ENCODE assay signal across 35 cellular contexts in the genomic region with DNA sequence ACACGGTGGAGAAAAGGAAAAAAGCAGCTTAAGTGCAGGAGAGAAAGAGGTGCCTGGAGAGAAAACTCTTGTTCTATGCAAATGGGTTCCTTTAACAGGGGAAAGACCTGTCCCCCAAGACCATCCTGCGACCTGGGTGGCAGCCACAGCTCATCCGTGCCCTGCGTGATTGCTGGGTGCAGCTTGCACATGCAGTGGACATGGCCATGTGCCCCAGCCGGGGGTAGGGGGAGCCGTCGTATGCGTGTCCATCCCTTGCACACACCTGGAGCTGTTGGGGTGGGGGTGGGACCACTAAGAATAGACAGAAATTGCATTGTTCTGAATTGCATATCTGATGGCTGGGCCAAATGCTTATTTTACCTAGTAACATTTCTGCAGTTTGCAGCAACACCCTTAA.
"Had no signal": no experiment of that assay in that cellular context is flagged by ENCODE, and none has a peak within 500 bp of the region (broad histone marks: within the 10 kb centered on the region; RNA-seq: fewer than 3 reads in every experiment).

No MANE protein-coding gene starts in this region.

- DNase-seq: Karpas-422, Kasumi-1, KBM-7, KG1, MG63, MM.1S, MV-4-11, NCI-H1048, NCI-H1092, NCI-H1092 treated with DMSO at 0.1 percent for 48 hours, NCI-H1105, NCI-H1105 treated with DMSO at 0.1 percent for 48 hours, NCI-H1417, NCI-H1417 treated with DMSO at 0.1 percent for 48 hours, NCI-H1436, NCI-H1436 treated with DMSO at 0.1 percent for 48 hours, NCI-H146, NCI-H1694, NCI-H1694 treated with DMSO at 0.1 percent for 48 hours, NCI-H187, NCI-H187 treated with DMSO at 0.1 percent for 48 hours, NCI-H1930, NCI-H2029, NCI-H2029 treated with DMSO at 0.1 percent for 48 hours, NCI-H2081, NCI-H2081 treated with DMSO at 0.1 percent for 48 hours, NCI-H2107, NCI-H2171, NCI-H2171 treated with DMSO at 0.1 percent for 48 hours, NCI-H2227 treated with DMSO at 0.1 percent for 48 hours, NCI-H226, NCI-H345, NCI-H446, NCI-H446 treated with DMSO at 0.1 percent for 48 hours had no signal

- H3K9ac ChIP-seq: KMS-11 had no signal

- H3K27ac ChIP-seq: KMS-11 had no signal

- H3K9me3 ChIP-seq: MG63 had no signal

- H3K36me3 ChIP-seq: MG63 had no signal

- H3K4me3 ChIP-seq: MG63 had no signal
